Comparison of ENCODE assay signal across 8 cellular contexts in the genomic region with DNA sequence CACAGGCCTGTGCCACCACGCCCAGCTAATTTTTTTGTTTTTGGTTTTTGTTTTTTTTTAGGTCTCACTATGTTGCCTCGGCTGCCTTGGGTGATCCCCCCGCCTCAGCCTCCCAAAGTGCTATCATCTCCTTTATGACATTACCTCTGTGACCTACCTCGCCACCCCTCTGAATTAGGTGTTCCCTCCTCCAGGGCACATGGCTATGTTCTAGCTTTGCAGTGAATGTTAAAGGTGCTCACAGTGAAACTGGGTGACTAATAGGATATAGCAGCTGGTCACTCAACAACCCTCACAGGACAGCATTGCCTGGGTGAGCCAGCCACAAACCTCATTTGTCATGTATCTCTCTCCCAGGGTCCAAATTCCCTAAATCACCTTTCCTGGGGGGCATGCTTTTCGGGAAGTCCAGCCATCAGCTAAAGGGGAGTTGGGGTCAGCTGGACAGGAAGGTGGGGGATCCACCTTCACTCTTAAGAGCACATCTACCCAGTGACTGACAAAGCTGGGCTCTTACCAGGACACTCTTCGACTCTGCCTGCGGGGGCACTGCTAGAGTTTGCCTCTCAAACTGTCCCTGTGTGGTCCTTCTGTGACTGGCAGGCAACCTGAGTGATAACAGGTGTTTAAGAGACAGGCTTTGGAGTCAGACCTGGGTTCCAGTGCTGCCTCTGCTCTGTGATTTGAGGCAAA. TPM values are rescaled to one million over a fixed set of nuclear protein-coding genes. Genes with fewer than 3 reads are reported as not detected.
A peak's percentile ranks its signal among the peaks of the same experiment; 100 is the strongest.
DNase-seq lines count a peak whose midpoint lies in the region; ATAC-seq, FAIRE-seq and TF ChIP-seq lines count a peak whose summit lies in the region.

No MANE protein-coding gene starts in this region.

- no peak overlapping the region for H2AFZ ChIP-seq in astrocyte (ENCODE audit: low read depth, low read length)

- peak overlapping the region; percentile 93 for H3K27ac Mint-ChIP-seq in CD8-positive, alpha-beta T cell
- H3K27ac Mint-ChIP-seq in astrocyte (ENCODE audit: unreplicated experiment), result peak overlapping the region; percentile 91
- peak overlapping the region; percentile 89 for H3K27ac Mint-ChIP-seq in stimulated activated naive CD8-positive, alpha-beta T cell treated with anti-CD3 and anti-CD28 coated beads, Interleukin-15, Interleukin-2, amounts not matched to agents 100 ng/mL and 50 ng/mL, for 24 hours

- peak; percentile 23 for TF ChIP-seq CTCF in CD8-positive, alpha-beta T cell (IDR thresholded peaks at IDR 0.05)
- no peak for TF ChIP-seq CTCF in astrocyte (IDR thresholded peaks at IDR 0.05; ENCODE audit: insufficient read depth, low read depth, low read length)

- H3K9me3 ChIP-seq in CD8-positive, alpha-beta T cell (ENCODE audit: low read length), result no peaks in the 10 kb centered on the region
- no peaks in the 10 kb centered on the region for H3K9me3 ChIP-seq in astrocyte (ENCODE audit: insufficient read depth, low read depth, low read length)

- peak overlapping the region; percentile 59 for H3K4me3 ChIP-seq in CD8-positive, alpha-beta T cell (ENCODE audit: low read depth, low read length)
- no peak overlapping the region for H3K4me3 ChIP-seq in astrocyte (ENCODE audit: insufficient read depth, low read depth, low read length)

- peaks cover 44% of the 10 kb centered on the region for H4K20me1 ChIP-seq in astrocyte (ENCODE audit: insufficient read depth, low read length)

- H3K36me3 Mint-ChIP-seq in CD8-positive, alpha-beta T cell, result peaks cover 46% of the 10 kb centered on the region
- peaks cover 17% of the 10 kb centered on the region for H3K36me3 Mint-ChIP-seq in astrocyte (ENCODE audit: low read depth, unreplicated experiment)
- H3K36me3 Mint-ChIP-seq in stimulated activated naive CD8-positive, alpha-beta T cell treated with anti-CD3 and anti-CD28 coated beads, Interleukin-15, Interleukin-2, amounts not matched to agents 100 ng/mL and 50 ng/mL, for 24 hours (ENCODE audit: low read depth), result peaks cover 47% of the 10 kb centered on the region

- H3K36me3 ChIP-seq in CD8-positive, alpha-beta T cell (ENCODE audit: insufficient read depth, low read length), result peaks cover 27% of the 10 kb centered on the region
- H3K36me3 ChIP-seq in astrocyte (ENCODE audit: insufficient read depth, low read length), result peaks cover 35% of the 10 kb centered on the region

- H3K9ac ChIP-seq in astrocyte (ENCODE audit: low read length), result peak overlapping the region; percentile 7

- H3K79me2 ChIP-seq in astrocyte (ENCODE audit: insufficient read depth, low read length), result peaks cover 14% of the 10 kb centered on the region

- intact Hi-C loops in CD8-positive, alpha-beta T cell (cut with DNase I, micrococcal nuclease), result loop anchor here (1.0 to 2.0 kb wide), 3 partner anchors 15 to 36 kb away; partner anchors contain the start of genes ARPC4 (in 1 of the 2), RPUSD3 (in 1 of the 2) and TADA3 (in 1 of the 2)

- FAIRE-seq in astrocyte (lab: Jason Lieb, UNC), result no peak

- peak overlapping the region; percentile 90 for H3K4me2 ChIP-seq in astrocyte (ENCODE audit: low read length)

- ATAC-seq in CD8-positive, alpha-beta T cell, result peak; percentile 78

- H3K4me3 Mint-ChIP-seq in CD8-positive, alpha-beta T cell, result peak overlapping the region; percentile 87
- H3K4me3 Mint-ChIP-seq in astrocyte (ENCODE audit: unreplicated experiment), result no peak overlapping the region
- peak overlapping the region; percentile 79 for H3K4me3 Mint-ChIP-seq in stimulated activated naive CD8-positive, alpha-beta T cell treated with anti-CD3 and anti-CD28 coated beads, Interleukin-15, Interleukin-2, amounts not matched to agents 100 ng/mL and 50 ng/mL, for 24 hours

- peaks cover 22% of the 10 kb centered on the region for H3K4me1 ChIP-seq in CD8-positive, alpha-beta T cell (ENCODE audit: insufficient read depth, low read length)
- peaks cover 15% of the 10 kb centered on the region for H3K4me1 ChIP-seq in astrocyte (ENCODE audit: insufficient read depth, low read length)

- no peaks in the 10 kb centered on the region for H3K27me3 ChIP-seq in CD8-positive, alpha-beta T cell (ENCODE audit: insufficient read depth, low read length)
- H3K27me3 ChIP-seq in astrocyte (ENCODE audit: insufficient read depth, low read length), result no peaks in the 10 kb centered on the region

- POLR2A ChIA-PET in CD8-positive, alpha-beta T cell (lab: Charles Lee), result interaction anchor here (0.7 to 2.7 kb wide), 10 partner anchors 16 to 475 kb away, joined by 3 to 14 read pairs (median 3); partner anchors contain the start of genes ARPC4, BRPF1, OGG1 and RPUSD3

- peaks cover 42% of the 10 kb centered on the region for H3K4me1 Mint-ChIP-seq in CD8-positive, alpha-beta T cell (ENCODE audit: low read depth)
- peaks cover 28% of the 10 kb centered on the region for H3K4me1 Mint-ChIP-seq in astrocyte (ENCODE audit: low read depth, unreplicated experiment)
- H3K4me1 Mint-ChIP-seq in stimulated activated naive CD8-positive, alpha-beta T cell treated with anti-CD3 and anti-CD28 coated beads, Interleukin-15, Interleukin-2, amounts not matched to agents 100 ng/mL and 50 ng/mL, for 24 hours (ENCODE audit: low read depth), result peaks cover 31% of the 10 kb centered on the region

- no peaks in the 10 kb centered on the region for H3K27me3 Mint-ChIP-seq in CD8-positive, alpha-beta T cell (ENCODE audit: low read depth)
- H3K27me3 Mint-ChIP-seq in astrocyte (ENCODE audit: low read depth, unreplicated experiment), result no peaks in the 10 kb centered on the region
- H3K27me3 Mint-ChIP-seq in stimulated activated naive CD8-positive, alpha-beta T cell treated with anti-CD3 and anti-CD28 coated beads, Interleukin-15, Interleukin-2, amounts not matched to agents 100 ng/mL and 50 ng/mL, for 24 hours, result no peaks in the 10 kb centered on the region

- DNase-seq in CD8-positive, alpha-beta T cell, result peak in 6 of 7 experiments; percentile 19 to 68 (median 54)
- peak; percentile 38 for DNase-seq in GM19240 (ENCODE audit: insufficient read length, low spot score)
- DNase-seq in HT-29 (ENCODE audit: low spot score), result peak; percentile 59
- DNase-seq in SW480 (ENCODE audit: low spot score), result peak; percentile 62
- DNase-seq in astrocyte (ENCODE audit: low read depth), result no peak
- peak; percentile 53 for DNase-seq in left kidney (ENCODE audit: low read depth, low spot score)
- DNase-seq in C1 segment of cervical spinal cord (lab: John Stamatoyannopoulos, UW), result no peak

- no peaks in the 10 kb centered on the region for H3K9me3 Mint-ChIP-seq in CD8-positive, alpha-beta T cell
- H3K9me3 Mint-ChIP-seq in astrocyte (ENCODE audit: unreplicated experiment), result no peaks in the 10 kb centered on the region
- no peaks in the 10 kb centered on the region for H3K9me3 Mint-ChIP-seq in stimulated activated naive CD8-positive, alpha-beta T cell treated with anti-CD3 and anti-CD28 coated beads, Interleukin-15, Interleukin-2, amounts not matched to agents 100 ng/mL and 50 ng/mL, for 24 hours

- CTCF ChIA-PET in CD8-positive, alpha-beta T cell (lab: Charles Lee), result interaction anchor here (1.1 to 1.5 kb wide), 4 partner anchors 9 to 79 kb away, joined by 3 to 4 read pairs (median 3); no protein-coding TSS in a partner anchor

- H3K27ac ChIP-seq in CD8-positive, alpha-beta T cell (ENCODE audit: low read depth, low read length), result peak overlapping the region; percentile 62
- H3K27ac ChIP-seq in astrocyte (ENCODE audit: low read depth, low read length), result no peak overlapping the region

RNA-seq across cellular contexts. Expression of gene TTLL3, which starts 1.6 kb away (rescaled TPM):
- total RNA-seq in CD8-positive, alpha-beta T cell, result 10 to 100 TPM; 44.6 to 46.2 TPM
- total RNA-seq in HT-29 (2014; rRNA removed; shearing (Covaris generic)), result 3.4 and 5.3 TPM in 2 replicates
- total RNA-seq in astrocyte, result 25.4 and 29.8 TPM in 2 replicates

RNA-seq across cellular contexts. Expression of gene ARPC4, which starts 15.6 kb away (rescaled TPM):
- 100 to 1,000 TPM in 1 of 2 experiments, 10 to 100 TPM in 1; 97.7 to 104 TPM for total RNA-seq in CD8-positive, alpha-beta T cell
- 155 and 192 TPM in 2 replicates for total RNA-seq in HT-29 (2014; rRNA removed; shearing (Covaris generic))
- total RNA-seq in astrocyte, result 187 and 205 TPM in 2 replicates

RNA-seq across cellular contexts. Expression of gene TADA3, which starts 16.2 kb away (rescaled TPM):
- 10 to 100 TPM in 1 of 2 experiments, 1 to 10 TPM in 1; 9.5 to 11.0 TPM for total RNA-seq in CD8-positive, alpha-beta T cell
- 65.0 and 68.7 TPM in 2 replicates for total RNA-seq in HT-29 (2014; rRNA removed; shearing (Covaris generic))
- 54.5 and 58.7 TPM in 2 replicates for total RNA-seq in astrocyte

RNA-seq across cellular contexts. Expression of gene RPUSD3, which starts 35.3 kb away (rescaled TPM):
- 1 to 10 TPM; 5.3 to 6.4 TPM for total RNA-seq in CD8-positive, alpha-beta T cell
- 21.3 and 25.8 TPM in 2 replicates for total RNA-seq in HT-29 (2014; rRNA removed; shearing (Covaris generic))
- total RNA-seq in astrocyte, result 35.4 and 36.2 TPM in 2 replicates

RNA-seq across cellular contexts. Expression of gene CAMK1, which starts 38.7 kb away (rescaled TPM):
- not detected for total RNA-seq in CD8-positive, alpha-beta T cell
- 0.81 and 3.2 TPM in 2 replicates for total RNA-seq in HT-29 (2014; rRNA removed; shearing (Covaris generic))
- total RNA-seq in astrocyte, result 5.1 and 7.1 TPM in 2 replicates

Comparison
In these comparisons a context has a peak if more than half of its experiments do, and no peak if none do; other contexts are left out.
1. DNase-seq: peak in CD8-positive, alpha-beta T cell (6 of 7), GM19240 (single experiment), HT-29 (single experiment), SW480 (single experiment) and left kidney (single experiment); none in astrocyte (single experiment) and C1 segment of cervical spinal cord (0 of 14).
2. Peak in every context shown above with its lines, with median percentiles within 50 percentile points of each other: H3K27ac Mint-ChIP-seq.